Comparison of ENCODE assay signal across 1 cellular context in the genomic region with DNA sequence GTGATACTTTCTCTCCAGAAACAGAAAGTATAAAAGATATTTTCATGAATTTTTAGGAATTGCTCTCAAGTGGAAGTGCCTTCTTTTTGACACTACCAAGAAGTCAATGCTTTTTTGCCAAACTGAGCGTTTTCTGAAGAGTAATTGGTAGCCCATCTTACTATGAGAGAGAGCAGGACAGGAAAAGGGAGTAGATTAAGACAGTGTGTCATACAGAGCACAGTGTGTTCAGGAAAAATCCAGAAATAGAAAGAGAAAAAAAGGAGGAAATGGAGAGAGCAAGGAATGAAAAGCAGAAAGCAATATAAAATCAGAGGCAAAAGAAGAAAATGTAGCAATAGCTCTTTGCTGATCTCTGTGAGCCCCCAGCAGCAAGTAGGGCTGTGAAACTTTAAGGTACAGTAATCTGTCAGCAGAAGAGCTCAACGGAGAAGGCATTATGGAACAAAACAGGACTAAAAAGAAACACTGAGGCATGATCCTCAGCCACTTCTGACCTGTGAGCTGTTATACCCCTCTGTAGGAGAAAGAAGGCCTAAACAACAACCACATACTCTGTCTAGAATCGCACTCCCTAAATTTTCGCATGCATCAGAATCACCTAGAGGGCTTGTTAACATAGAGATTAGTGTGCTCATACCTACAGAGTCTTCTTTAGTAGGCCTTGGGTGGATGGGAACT.
TF ChIP-seq lines count a peak whose summit lies in the region.

No MANE protein-coding gene starts in this region.

TF ChIP-seq in neural cell, 6 proteins besides CTCF, POLR2A, EP300 and RAD21:
- TF ChIP-seq EZH2 (IDR thresholded peaks at IDR 0.05; ENCODE audit: borderline replicate concordance, insufficient read depth, low read length, poor library complexity, severe bottlenecking) (no peak), TAF1 (IDR thresholded peaks at IDR 0.05; ENCODE audit: low read depth) (no peak), MXI1 (conservative IDR thresholded peaks at IDR 0.05; ENCODE audit: poor library complexity, severe bottlenecking) (no peak), POLR2AphosphoS5 (IDR thresholded peaks at IDR 0.05) (no peak), SMC3 (conservative IDR thresholded peaks at IDR 0.05; ENCODE audit: poor library complexity) (no peak)
- TF ChIP-seq, protein P1, sequence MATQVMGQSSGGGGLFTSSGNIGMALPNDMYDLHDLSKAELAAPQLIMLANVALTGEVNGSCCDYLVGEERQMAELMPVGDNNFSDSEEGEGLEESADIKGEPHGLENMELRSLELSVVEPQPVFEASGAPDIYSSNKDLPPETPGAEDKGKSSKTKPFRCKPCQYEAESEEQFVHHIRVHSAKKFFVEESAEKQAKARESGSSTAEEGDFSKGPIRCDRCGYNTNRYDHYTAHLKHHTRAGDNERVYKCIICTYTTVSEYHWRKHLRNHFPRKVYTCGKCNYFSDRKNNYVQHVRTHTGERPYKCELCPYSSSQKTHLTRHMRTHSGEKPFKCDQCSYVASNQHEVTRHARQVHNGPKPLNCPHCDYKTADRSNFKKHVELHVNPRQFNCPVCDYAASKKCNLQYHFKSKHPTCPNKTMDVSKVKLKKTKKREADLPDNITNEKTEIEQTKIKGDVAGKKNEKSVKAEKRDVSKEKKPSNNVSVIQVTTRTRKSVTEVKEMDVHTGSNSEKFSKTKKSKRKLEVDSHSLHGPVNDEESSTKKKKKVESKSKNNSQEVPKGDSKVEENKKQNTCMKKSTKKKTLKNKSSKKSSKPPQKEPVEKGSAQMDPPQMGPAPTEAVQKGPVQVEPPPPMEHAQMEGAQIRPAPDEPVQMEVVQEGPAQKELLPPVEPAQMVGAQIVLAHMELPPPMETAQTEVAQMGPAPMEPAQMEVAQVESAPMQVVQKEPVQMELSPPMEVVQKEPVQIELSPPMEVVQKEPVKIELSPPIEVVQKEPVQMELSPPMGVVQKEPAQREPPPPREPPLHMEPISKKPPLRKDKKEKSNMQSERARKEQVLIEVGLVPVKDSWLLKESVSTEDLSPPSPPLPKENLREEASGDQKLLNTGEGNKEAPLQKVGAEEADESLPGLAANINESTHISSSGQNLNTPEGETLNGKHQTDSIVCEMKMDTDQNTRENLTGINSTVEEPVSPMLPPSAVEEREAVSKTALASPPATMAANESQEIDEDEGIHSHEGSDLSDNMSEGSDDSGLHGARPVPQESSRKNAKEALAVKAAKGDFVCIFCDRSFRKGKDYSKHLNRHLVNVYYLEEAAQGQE (IDR thresholded peaks at IDR 0.05; ENCODE audit: borderline replicate concordance) = no peak
TF ChIP-seq in neural cell: peak in this region for 0.
